In genomic region chr6:9914951-9915350, GRCh38 we compare ENCODE assay signal across 24 cellular contexts.
"Had no signal": no experiment of that assay in that cellular context is flagged by ENCODE, and none has a peak within 500 bp of the region (broad histone marks: within the 10 kb centered on the region; RNA-seq: fewer than 3 reads in every experiment).

No MANE protein-coding gene starts in this region.

- H3K4me3 Mint-ChIP-seq: central memory CD8-positive, alpha-beta T cell; memory B cell; mesothelial cell of epicardium; naive B cell; nephron progenitor cell; stimulated activated memory B cell treated with anti-CD40 and anti-IgM and Interleukin-4, amounts not matched to agents 10 μg/mL and 1 μg/mL and 100 μg/mL, for 72 hours; stimulated activated naive CD8-positive, alpha-beta T cell treated with anti-CD3 and anti-CD28 coated beads, Interleukin-15, Interleukin-2, amounts not matched to agents 100 ng/mL and 50 ng/mL, for 24 hours had no signal

- H3K9me3 Mint-ChIP-seq: mesothelial cell of epicardium, nephron progenitor cell had no signal

- H3K4me1 Mint-ChIP-seq: central memory CD8-positive, alpha-beta T cell; memory B cell; mesothelial cell of epicardium; naive B cell; stimulated activated memory B cell treated with anti-CD40 and anti-IgM and Interleukin-4, amounts not matched to agents 10 μg/mL and 1 μg/mL and 100 μg/mL, for 72 hours had no signal

- H3K4me3 ChIP-seq: dorsolateral prefrontal cortex, left lung, lower lobe of right lung, prostate gland, right lobe of liver, spleen, transverse colon had no signal

- H3K36me3 Mint-ChIP-seq: memory B cell; mesothelial cell of epicardium; naive B cell; stimulated activated memory B cell treated with anti-CD40 and anti-IgM and Interleukin-4, amounts not matched to agents 10 μg/mL and 1 μg/mL and 100 μg/mL, for 72 hours had no signal

- H3K4me1 ChIP-seq: left lung, lower lobe of right lung, parathyroid adenoma, prostate gland, right lobe of liver, spleen, transverse colon had no signal

- H3K9me3 ChIP-seq: left lung, lower lobe of right lung, prostate gland, right lobe of liver, spleen, transverse colon had no signal

- H3K27ac ChIP-seq: dorsolateral prefrontal cortex, left lung, lower lobe of right lung, parathyroid adenoma, prostate gland, right lobe of liver, spleen, transverse colon had no signal

- H3K27me3 Mint-ChIP-seq: central memory CD8-positive, alpha-beta T cell; memory B cell; naive B cell; stimulated activated memory B cell treated with anti-CD40 and anti-IgM and Interleukin-4, amounts not matched to agents 10 μg/mL and 1 μg/mL and 100 μg/mL, for 72 hours; stimulated activated naive CD8-positive, alpha-beta T cell treated with anti-CD3 and anti-CD28 coated beads, Interleukin-15, Interleukin-2, amounts not matched to agents 100 ng/mL and 50 ng/mL, for 24 hours had no signal

- DNase-seq: cortex of kidney; dorsolateral prefrontal cortex; effector CD8-positive, alpha-beta T cell; glutamatergic neuron; kidney; left lung; lower lobe of right lung; naive B cell; nephron progenitor cell; retina; right lobe of liver; spleen; stimulated activated CD4-positive, alpha-beta T cell treated with anti-CD3 and anti-CD28 coated beads, Interleukin-15, amount 100 ng/mL, for 24 hours; stimulated activated CD4-positive, alpha-beta T cell treated with anti-CD3 and anti-CD28 coated beads, Interleukin-1b, Interleukin-23, amount 100 ng/mL, for 48 hours; stimulated activated CD4-positive, alpha-beta T cell treated with anti-CD3 and anti-CD28 coated beads, Interleukin-4, amount 100 ng/mL, for 24 hours; transverse colon had no signal

- ATAC-seq: esophagus mucosa; left lung; lower lobe of right lung; right lobe of liver; stimulated activated memory B cell treated with anti-CD40 and anti-IgM and Interleukin-4, amounts not matched to agents 10 μg/mL and 1 μg/mL and 100 μg/mL, for 72 hours had no signal

- H3K27me3 ChIP-seq: left lung, right lobe of liver, spleen, transverse colon had no signal

- H3K27ac Mint-ChIP-seq: memory B cell; mesothelial cell of epicardium; naive B cell; nephron progenitor cell; stimulated activated memory B cell treated with anti-CD40 and anti-IgM and Interleukin-4, amounts not matched to agents 10 μg/mL and 1 μg/mL and 100 μg/mL, for 72 hours; stimulated activated naive CD8-positive, alpha-beta T cell treated with anti-CD3 and anti-CD28 coated beads, Interleukin-15, Interleukin-2, amounts not matched to agents 100 ng/mL and 50 ng/mL, for 24 hours had no signal

- H3K36me3 ChIP-seq: left lung, lower lobe of right lung, prostate gland, right lobe of liver, spleen, transverse colon had no signal
